29 cellular contexts compared by ENCODE assay signal in the genomic region with DNA sequence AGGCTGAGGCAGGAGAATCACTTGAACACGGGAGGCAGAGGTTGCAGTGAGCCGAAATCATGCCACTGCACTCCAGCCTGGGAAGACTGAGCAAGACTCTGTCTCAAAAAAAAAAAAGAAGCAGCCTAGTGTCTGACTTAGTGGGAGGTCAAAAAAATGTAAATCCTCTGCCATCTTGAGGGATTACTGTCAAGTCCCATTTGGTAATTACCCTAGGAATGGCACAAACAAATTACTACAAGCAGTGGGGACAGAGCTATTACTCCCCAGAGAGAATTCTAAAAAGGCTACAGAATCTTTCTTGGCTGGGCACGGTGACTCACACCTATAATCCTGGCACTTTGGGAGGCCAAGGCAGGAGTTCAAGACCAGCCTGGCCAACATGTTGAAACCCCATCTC. TPM values are rescaled to one million over a fixed set of nuclear protein-coding genes. Genes with fewer than 3 reads are reported as not detected.
"Had no signal": no experiment of that assay in that cellular context is flagged by ENCODE, and none has a peak within 500 bp of the region (broad histone marks: within the 10 kb centered on the region; RNA-seq: fewer than 3 reads in every experiment).

No MANE protein-coding gene starts in this region.

- H3K4me2 ChIP-seq: hepatocyte, smooth muscle cell had no signal

- H3K27ac ChIP-seq: epithelial cell of prostate, hepatocyte, neutrophil, thyroid gland, upper lobe of left lung, vagina had no signal

- DNase-seq: activated B cell treated with CpG ODN at 0.5 μM for 24 hours; activated CD4-positive, alpha-beta T cell treated with anti-CD3 and anti-CD28 coated beads, Interleukin-2, amount 50 U/mL, for 1 hour; activated CD8-positive, alpha-beta T cell treated with anti-CD3 and anti-CD28 coated beads for 36 hours; activated T-cell treated with anti-CD3 and anti-CD28 coated beads, Interleukin-2, amount 50 U/mL, for 4 hours; anterior cingulate cortex; dermis blood vessel endothelial cell; effector CD4-positive, alpha-beta T cell; esophagus squamous epithelium; islet precursor cell; left ventricle myocardium superior; mucosa of descending colon; stimulated activated CD4-positive, alpha-beta T cell treated with anti-CD3 and anti-CD28 coated beads, Interleukin-15, amount 100 ng/mL, for 24 hours; stimulated activated CD4-positive, alpha-beta T cell treated with anti-CD3 and anti-CD28 coated beads, Interleukin-2, amount 100 ng/mL, for 24 hours; stimulated activated naive B cell treated with anti-CD40 and anti-IgM and Interleukin-4, amounts not matched to agents 10 μg/mL and 1 μg/mL and 100 μg/mL, for 72 hours; stomach; T-helper 17 cell; T1000; thyroid gland; upper lobe of left lung had no signal

- H3K4me3 ChIP-seq: esophagus squamous epithelium, hepatocyte, mucosa of descending colon, smooth muscle cell, stomach, thyroid gland, upper lobe of left lung, vagina had no signal

- FAIRE-seq: bronchial epithelial cell, frontal cortex had no signal

- H3K27me3 ChIP-seq: esophagus squamous epithelium, hepatocyte, thyroid gland, upper lobe of left lung, vagina had no signal

- H3K79me2 ChIP-seq: hepatocyte had no signal

- H3K36me3 ChIP-seq: neutrophil, thyroid gland had no signal

- H2AFZ ChIP-seq: hepatocyte had no signal

- ATAC-seq: activated CD8-positive, alpha-beta T cell treated with anti-CD3 and anti-CD28 coated beads for 36 hours; activated naive CD4-positive, alpha-beta T cell treated with anti-CD3 and anti-CD28 coated beads, Interleukin-2, amount 50 U/mL, for 72 hours; activated T-cell treated with anti-CD3 and anti-CD28 coated beads, Interleukin-2, amount 50 U/mL, for 4 hours; left ventricle myocardium superior; mucosa of descending colon; natural killer cell treated with Interleukin-12 subunit alpha and Interleukin-12 subunit beta and Interleukin-15 and Interleukin-18, amount 100 ng/mL, for 72 hours; stimulated activated naive B cell treated with anti-CD40 and anti-IgM and Interleukin-4, amounts not matched to agents 10 μg/mL and 1 μg/mL and 100 μg/mL, for 72 hours; T-helper 17 cell had no signal

- H3K9me3 ChIP-seq: esophagus squamous epithelium, mucosa of descending colon, neutrophil, stomach, thyroid gland, upper lobe of left lung, vagina had no signal

RNA-seq across cellular contexts. Expression of gene SERPING1, which starts 3.8 kb away (rescaled TPM):
- total RNA-seq: activated B cell treated with CpG ODN at 0.5 μM for 24 hours; activated CD8-positive, alpha-beta T cell treated with anti-CD3 and anti-CD28 coated beads for 36 hours; activated T-helper 2 cell treated with anti-CD3 and anti-CD28 coated beads, Interferon-gamma antibody, Interleukin-2, Interleukin-4, amounts not matched to agents 10 μg/mL and 5 μg/mL and 100 μg/mL, durations not matched to agents 14 hours and 24 hours and 36 hours; natural killer cell treated with Interleukin-12 subunit alpha and Interleukin-12 subunit beta and Interleukin-15 and Interleukin-18, amount 100 ng/mL, for 72 hours had no signal

RNA-seq across cellular contexts. Expression of gene YPEL4, which starts 48.4 kb away (rescaled TPM):
- total RNA-seq: activated B cell treated with CpG ODN at 0.5 μM for 24 hours; dermis blood vessel endothelial cell; natural killer cell treated with Interleukin-12 subunit alpha and Interleukin-12 subunit beta and Interleukin-15 and Interleukin-18, amount 100 ng/mL, for 72 hours had no signal
